In genomic region chr5:170430256-170430655, GRCh38 we compare ENCODE assay signal across 35 cellular contexts. TPM values are rescaled to one million over a fixed set of nuclear protein-coding genes. Genes with fewer than 3 reads are reported as not detected.
"Had no signal": no experiment of that assay in that cellular context is flagged by ENCODE, and none has a peak within 500 bp of the region (broad histone marks: within the 10 kb centered on the region; RNA-seq: fewer than 3 reads in every experiment).

No MANE protein-coding gene starts in this region.

- DNase-seq: activated B cell treated with CpG ODN at 0.5 μM for 24 hours; activated CD4-positive, alpha-beta memory T cell treated with anti-CD3 and anti-CD28 coated beads for 36 hours; activated CD4-positive, alpha-beta T cell treated with anti-CD3 and anti-CD28 coated beads for 4 hours; activated CD4-positive, alpha-beta T cell treated with anti-CD3 and anti-CD28 coated beads, Interleukin-2, amount 10 ng/mL, durations not matched to agents 24 days and 14 days; activated CD4-positive, alpha-beta T cell treated with anti-CD3 and anti-CD28 coated beads, Interleukin-2, amount 50 U/mL, for 1 hour; activated CD4-positive, alpha-beta T cell treated with anti-CD3 and anti-CD28 coated beads, Interleukin-2, amount 50 U/mL, for 4 hours; activated CD4-positive, CD25-positive, alpha-beta regulatory T cell treated with anti-CD3 and anti-CD28 coated beads, Interleukin-2, amount 50 U/mL, for 72 hours; activated CD8-positive, alpha-beta memory T cell treated with anti-CD3 and anti-CD28 coated beads, Interleukin-2, amount 50 U/mL, for 4 hours; activated CD8-positive, alpha-beta T cell treated with anti-CD3 and anti-CD28 coated beads for 36 hours; activated effector memory CD4-positive, alpha-beta T cell treated with anti-CD3 and anti-CD28 coated beads, Interleukin-2, amount 50 U/mL, for 16 hours; activated gamma-delta T cell treated with Interleukin-2 at 50 U/mL for 16 hours; activated naive CD4-positive, alpha-beta T cell; activated naive CD4-positive, alpha-beta T cell treated with anti-CD3 and anti-CD28 coated beads for 36 hours; activated naive CD4-positive, alpha-beta T cell treated with anti-CD3 and anti-CD28 coated beads, Interleukin-2, amount 50 U/mL, for 16 hours; activated naive CD8-positive, alpha-beta T cell treated with anti-CD3 and anti-CD28 coated beads for 36 hours; activated T-cell treated with anti-CD3 and anti-CD28 coated beads for 4 hours; activated T-cell treated with anti-CD3 and anti-CD28 coated beads, Interleukin-2, amount 50 U/mL, for 1 hour; activated T-cell treated with anti-CD3 and anti-CD28 coated beads, Interleukin-2, amount 50 U/mL, for 4 hours; activated T-cell treated with anti-CD3 and anti-CD28 coated beads, Interleukin-2, amount 50 U/mL, for 72 hours; adrenal gland; amniotic stem cell; aorta; body of pancreas; brain microvascular endothelial cell; central memory CD4-positive, alpha-beta T cell; T-helper 1 cell; T-helper 2 cell; T-helper 9 cell had no signal

- H3K4me3 ChIP-seq: adrenal gland, body of pancreas, breast epithelium, cardiac muscle cell had no signal

- H3K27me3 ChIP-seq: adrenal gland, body of pancreas, breast epithelium, cardiac muscle cell had no signal

- FAIRE-seq: astrocyte, TTC549 had no signal

- H3K36me3 ChIP-seq: adrenal gland, brain microvascular endothelial cell, breast epithelium, cardiac muscle cell had no signal

- ATAC-seq: activated CD8-positive, alpha-beta T cell treated with anti-CD3 and anti-CD28 coated beads for 36 hours; activated naive CD4-positive, alpha-beta T cell treated with anti-CD3 and anti-CD28 coated beads, Interleukin-2, amount 50 U/mL, for 72 hours; activated T-cell treated with anti-CD3 and anti-CD28 coated beads, Interleukin-2, amount 50 U/mL, for 4 hours; activated T-cell treated with anti-CD3 and anti-CD28 coated beads, Interleukin-2, amount 50 U/mL, for 72 hours; activated T-helper 17 cell treated with anti-CD3 and anti-CD28 coated beads, Interleukin-2, amount 50 U/mL, for 72 hours; body of pancreas had no signal

RNA-seq across cellular contexts. Expression of gene KCNMB1, which starts 41.1 kb away (rescaled TPM):
- total RNA-seq: activated B cell treated with CpG ODN at 0.5 μM for 24 hours; activated CD4-positive, alpha-beta memory T cell treated with anti-CD3 and anti-CD28 coated beads for 36 hours; activated CD4-positive, alpha-beta T cell treated with anti-CD3 and anti-CD28 coated beads, Interleukin-2, amount 10 ng/mL, durations not matched to agents 24 days and 14 days; activated CD8-positive, alpha-beta memory T cell treated with anti-CD3 and anti-CD28 coated beads for 36 hours; activated CD8-positive, alpha-beta T cell treated with anti-CD3 and anti-CD28 coated beads for 36 hours; activated naive CD4-positive, alpha-beta T cell treated with anti-CD3 and anti-CD28 coated beads, Interleukin-2, amount 50 U/mL, for 72 hours; activated naive CD8-positive, alpha-beta T cell treated with anti-CD3 and anti-CD28 coated beads for 36 hours; activated T-cell treated with anti-CD3 and anti-CD28 coated beads, Interleukin-2, amount 50 U/mL, for 72 hours; activated T-helper 17 cell treated with anti-CD3 and anti-CD28 coated beads, Interleukin-2, amount 50 U/mL, for 72 hours had no signal
